8 cellular contexts compared by ENCODE assay signal in genomic region chr17:45149037-45149668, GRCh38. TPM values are rescaled to one million over a fixed set of nuclear protein-coding genes. Genes with fewer than 3 reads are reported as not detected.
A peak's percentile ranks its signal among the peaks of the same experiment; 100 is the strongest.
DNase-seq lines count a peak whose midpoint lies in the region; ATAC-seq and TF ChIP-seq lines count a peak whose summit lies in the region.

No MANE protein-coding gene starts in this region.

- peak overlapping the region; percentile 97 for H3K4me3 Mint-ChIP-seq in natural killer cell treated with Interleukin-12 subunit alpha and Interleukin-12 subunit beta and Interleukin-15 and Interleukin-18, amount 100 ng/mL, for 72 hours

- H3K36me3 ChIP-seq in Loucy (ENCODE audit: insufficient read depth, low read length): no peaks in the 10 kb centered on the region

- DNase-seq in A172 (ENCODE audit: low spot score) (peak; percentile 86), SHP77 (lab: John Stamatoyannopoulos, UW) (peak; percentile 59 to 64), fibroblast of the aortic adventitia (ENCODE audit: low read depth) (peak; percentile 78)
- DNase-seq in activated gamma-delta T cell treated with anti-CD3 and anti-CD28 coated beads, Interleukin-2, amount 50 U/mL, for 16 hours (ENCODE audit: low read depth): peak; percentile 63
- DNase-seq in natural killer cell treated with Interleukin-12 subunit alpha and Interleukin-12 subunit beta and Interleukin-15 and Interleukin-18, amount 100 ng/mL, for 72 hours (ENCODE audit: low spot score): peak; percentile 82

- peaks cover 41 to 48% of the 10 kb centered on the region in 2 donors for H3K4me1 Mint-ChIP-seq in natural killer cell treated with Interleukin-12 subunit alpha and Interleukin-12 subunit beta and Interleukin-15 and Interleukin-18, amount 100 ng/mL, for 72 hours (ENCODE audit: low read depth in 2 of 2)

- H3F3A ChIP-seq in Loucy (ENCODE audit: low read depth): peaks cover 6% of the 10 kb centered on the region

- no peaks in the 10 kb centered on the region for H3K9me2 ChIP-seq in Loucy (replicated peaks; ENCODE audit: low read depth, low read length)

- H3K36me3 Mint-ChIP-seq in natural killer cell treated with Interleukin-12 subunit alpha and Interleukin-12 subunit beta and Interleukin-15 and Interleukin-18, amount 100 ng/mL, for 72 hours: peaks cover 4% of the 10 kb centered on the region

- no peaks in the 10 kb centered on the region for H3K9me3 Mint-ChIP-seq in natural killer cell treated with Interleukin-12 subunit alpha and Interleukin-12 subunit beta and Interleukin-15 and Interleukin-18, amount 100 ng/mL, for 72 hours

- no peaks in the 10 kb centered on the region for H3K9me3 ChIP-seq in Loucy (ENCODE audit: insufficient read depth, low read depth, low read length)

- peak; percentile 94 for TF ChIP-seq CTCF in Loucy (conservative IDR thresholded peaks at IDR 0.05; ENCODE audit: low read length)
- peak; percentile 87 for TF ChIP-seq CTCF in fibroblast of the aortic adventitia (IDR thresholded peaks at IDR 0.05; ENCODE audit: insufficient read depth, low read length)

- H3K79me2 ChIP-seq in Loucy (ENCODE audit: insufficient read depth, low read length): peaks cover 47% of the 10 kb centered on the region

- H3K9ac ChIP-seq in Loucy (ENCODE audit: low read depth, low read length, poor library complexity, severe bottlenecking): peak overlapping the region; percentile 81

- no peaks in the 10 kb centered on the region for H3K27me3 Mint-ChIP-seq in natural killer cell treated with Interleukin-12 subunit alpha and Interleukin-12 subunit beta and Interleukin-15 and Interleukin-18, amount 100 ng/mL, for 72 hours

- H3K27ac ChIP-seq in temporal lobe (ENCODE audit: low read depth, low read length): peak overlapping the region; percentile 89

- H3K4me2 ChIP-seq in Loucy (ENCODE audit: low read depth, low read length, poor library complexity, severe bottlenecking): peak overlapping the region; percentile 87

- H3K27me3 ChIP-seq in Loucy (ENCODE audit: insufficient read depth, low read length, poor library complexity, severe bottlenecking): no peaks in the 10 kb centered on the region

- peaks cover 27% of the 10 kb centered on the region for H3K4me1 ChIP-seq in Loucy (ENCODE audit: insufficient read depth, low read length, poor library complexity, severe bottlenecking)

- peak; percentile 13 for ATAC-seq in GM18520 (IDR thresholded peaks at IDR 0.05; ENCODE audit: unreplicated experiment)
- peak; percentile 45 to 50 for ATAC-seq in natural killer cell treated with Interleukin-12 subunit alpha and Interleukin-12 subunit beta and Interleukin-15 and Interleukin-18, amount 100 ng/mL, for 72 hours

- H2AFZ ChIP-seq in Loucy (ENCODE audit: low read length): no peak overlapping the region

- H3K4me3 ChIP-seq in Loucy (ENCODE audit: low read length, poor library complexity, severe bottlenecking): peak overlapping the region; percentile 94
- peak overlapping the region; percentile 81 for H3K4me3 ChIP-seq in fibroblast of the aortic adventitia (ENCODE audit: low read depth, low read length)

- peaks cover 35% of the 10 kb centered on the region for H4K20me1 ChIP-seq in Loucy (ENCODE audit: insufficient read depth, low read length, poor library complexity, severe bottlenecking)

- H3K27ac Mint-ChIP-seq in natural killer cell treated with Interleukin-12 subunit alpha and Interleukin-12 subunit beta and Interleukin-15 and Interleukin-18, amount 100 ng/mL, for 72 hours: peak overlapping the region; percentile 100

RNA-seq across cellular contexts. Expression of gene HEXIM1, which starts 0.9 kb away (rescaled TPM):
- total RNA-seq in A172 (2014; rRNA removed; shearing (Covaris generic)): 8.4 and 8.6 TPM in 2 replicates
- total RNA-seq in fibroblast of the aortic adventitia (ENCODE audit: low replicate concordance) (9.2 and 10.0 TPM in 2 replicates), temporal lobe (8.1 TPM)
- total RNA-seq in natural killer cell treated with Interleukin-12 subunit alpha and Interleukin-12 subunit beta and Interleukin-15 and Interleukin-18, amount 100 ng/mL, for 72 hours: 10 to 100 TPM; 48.0 to 66.9 TPM

RNA-seq across cellular contexts. Expression of gene HEXIM2, which starts 12.5 kb away (rescaled TPM):
- total RNA-seq in A172 (2014; rRNA removed; shearing (Covaris generic)): 10.1 and 19.9 TPM in 2 replicates
- 6.1 and 37.7 TPM in 2 replicates for total RNA-seq in fibroblast of the aortic adventitia (ENCODE audit: low replicate concordance)
- 10 to 100 TPM in 1 of 2 donors, 1 to 10 TPM in 1; 6.1 to 10.7 TPM for total RNA-seq in natural killer cell treated with Interleukin-12 subunit alpha and Interleukin-12 subunit beta and Interleukin-15 and Interleukin-18, amount 100 ng/mL, for 72 hours
- 8.4 TPM for total RNA-seq in temporal lobe

RNA-seq across cellular contexts. Expression of gene ACBD4, which starts 13.7 kb away (rescaled TPM):
- 4.7 and 10.3 TPM in 2 replicates for total RNA-seq in A172 (2014; rRNA removed; shearing (Covaris generic))
- 5.9 and 7.4 TPM in 2 replicates for total RNA-seq in fibroblast of the aortic adventitia (ENCODE audit: low replicate concordance)
- 10 to 100 TPM in 1 of 2 donors, 1 to 10 TPM in 1; 8.3 to 14.8 TPM for total RNA-seq in natural killer cell treated with Interleukin-12 subunit alpha and Interleukin-12 subunit beta and Interleukin-15 and Interleukin-18, amount 100 ng/mL, for 72 hours
- total RNA-seq in temporal lobe: 4.2 TPM

RNA-seq across cellular contexts. Expression of gene PLCD3, which starts 16.8 kb away (rescaled TPM):
- 168 and 189 TPM in 2 replicates for total RNA-seq in A172 (2014; rRNA removed; shearing (Covaris generic))
- 56.0 and 86.3 TPM in 2 replicates for total RNA-seq in fibroblast of the aortic adventitia (ENCODE audit: low replicate concordance)
- 1 to 10 TPM; 2.7 to 5.9 TPM for total RNA-seq in natural killer cell treated with Interleukin-12 subunit alpha and Interleukin-12 subunit beta and Interleukin-15 and Interleukin-18, amount 100 ng/mL, for 72 hours
- total RNA-seq in temporal lobe: 3.9 TPM

Comparison
In these comparisons a context has a peak if more than half of its experiments do, and no peak if none do; other contexts are left out.
1. Peak in every context shown above with its lines: DNase-seq, ATAC-seq, H3K4me3 ChIP-seq and H3K27ac ChIP-seq.